Comparison of ENCODE assay signal across 13 cellular contexts in genomic region chr12:89135976-89136634, GRCh38.
DNase-seq lines count a peak whose midpoint lies in the region; ATAC-seq, FAIRE-seq and TF ChIP-seq lines count a peak whose summit lies in the region.
"Had no signal": no experiment of that assay in that cellular context is flagged by ENCODE, and none has a peak within 500 bp of the region (broad histone marks: within the 10 kb centered on the region; RNA-seq: fewer than 3 reads in every experiment).

No MANE protein-coding gene starts in this region.

- intact Hi-C loops in natural killer cell (cut with micrococcal nuclease): no loop called here
- intact Hi-C loops in psoas muscle (cut with DNase I): no loop called here

- no peak for FAIRE-seq in bronchial epithelial cell (lab: Jason Lieb, UNC)

- H3K4me3 ChIP-seq in bronchial epithelial cell (ENCODE audit: low read depth, low read length): no peak overlapping the region
- H3K4me3 ChIP-seq in psoas muscle: no peak overlapping the region

- peaks cover 14 to 30% of the 10 kb centered on the region in 2 donors for H3K4me1 Mint-ChIP-seq in natural killer cell treated with Interleukin-12 subunit alpha and Interleukin-12 subunit beta and Interleukin-15 and Interleukin-18, amount 100 ng/mL, for 72 hours (ENCODE audit: low read depth in 2 of 2)
- no peaks in the 10 kb centered on the region for H3K4me1 Mint-ChIP-seq in natural killer cell

- H3K36me3 ChIP-seq in bronchial epithelial cell (ENCODE audit: control insufficient read depth, insufficient read depth, low read length): no peaks in the 10 kb centered on the region
- H3K36me3 ChIP-seq in psoas muscle (ENCODE audit: insufficient read depth in 1 of 2, low read depth in 1 of 2): no peaks in the 10 kb centered on the region

- H3K9me3 Mint-ChIP-seq in natural killer cell treated with Interleukin-12 subunit alpha and Interleukin-12 subunit beta and Interleukin-15 and Interleukin-18, amount 100 ng/mL, for 72 hours: peaks cover 3% of the 10 kb centered on the region
- H3K9me3 Mint-ChIP-seq in natural killer cell: no peaks in the 10 kb centered on the region

- no peaks in the 10 kb centered on the region for H3K36me3 Mint-ChIP-seq in natural killer cell treated with Interleukin-12 subunit alpha and Interleukin-12 subunit beta and Interleukin-15 and Interleukin-18, amount 100 ng/mL, for 72 hours
- no peaks in the 10 kb centered on the region for H3K36me3 Mint-ChIP-seq in natural killer cell
- H3K36me3 Mint-ChIP-seq: CD14-positive monocyte had no signal

- peaks cover 9% of the 10 kb centered on the region for H3K4me1 ChIP-seq in psoas muscle

- DNase-seq in natural killer cell treated with Interleukin-12 subunit alpha and Interleukin-12 subunit beta and Interleukin-15 and Interleukin-18, amount 100 ng/mL, for 72 hours (ENCODE audit: low spot score): no peak
- no peak for DNase-seq in natural killer cell
- DNase-seq in NOMO-1 (lab: John Stamatoyannopoulos, UW; ENCODE audit: unreplicated experiment in 2 of 2): peak; percentile 59 to 73
- DNase-seq in bronchial epithelial cell (ENCODE audit: low read depth): peak; percentile 92
- peak; percentile 64 for DNase-seq in stromal cell of bone marrow (ENCODE audit: low read depth)
- no peak for DNase-seq in DMS79 (lab: John Stamatoyannopoulos, UW)
- DNase-seq in NCI-H2107 treated with DMSO at 0.1 percent for 48 hours (lab: John Stamatoyannopoulos, UW; ENCODE audit: unreplicated experiment): no peak
- no peak for DNase-seq in psoas muscle
- DNase-seq: activated CD4-positive, alpha-beta T cell treated with anti-CD3 and anti-CD28 coated beads, Interleukin-2, amount 50 U/mL, for 48 hours; central memory CD4-positive, alpha-beta T cell; NCI-H1417 treated with DMSO at 0.1 percent for 48 hours had no signal

- ATAC-seq in natural killer cell treated with Interleukin-12 subunit alpha and Interleukin-12 subunit beta and Interleukin-15 and Interleukin-18, amount 100 ng/mL, for 72 hours: peak; percentile 65 to 67
- ATAC-seq in natural killer cell (no peak), psoas muscle (no peak)
- ATAC-seq: Panc1 had no signal

- H3K27me3 ChIP-seq in bronchial epithelial cell (ENCODE audit: control insufficient read depth, insufficient read depth, low read length) (no peaks in the 10 kb centered on the region), psoas muscle (ENCODE audit: insufficient read depth in 3 of 3, low read length in 2 of 3) (no peaks in the 10 kb centered on the region)

- no peaks in the 10 kb centered on the region for H3K9me3 ChIP-seq in psoas muscle

- peaks cover 2 to 6% of the 10 kb centered on the region in 2 donors for H3K27me3 Mint-ChIP-seq in natural killer cell treated with Interleukin-12 subunit alpha and Interleukin-12 subunit beta and Interleukin-15 and Interleukin-18, amount 100 ng/mL, for 72 hours
- H3K27me3 Mint-ChIP-seq in natural killer cell (ENCODE audit: low read depth in 2 of 2): no peaks in the 10 kb centered on the region

- H3K4me3 Mint-ChIP-seq in natural killer cell treated with Interleukin-12 subunit alpha and Interleukin-12 subunit beta and Interleukin-15 and Interleukin-18, amount 100 ng/mL, for 72 hours: peak overlapping the region; percentile 41
- no peak overlapping the region for H3K4me3 Mint-ChIP-seq in natural killer cell
- H3K4me3 Mint-ChIP-seq: CD14-positive monocyte had no signal

- no peak overlapping the region for H3K27ac ChIP-seq in psoas muscle

- peak overlapping the region in 1 of 2 donors; percentile 41 for H3K27ac Mint-ChIP-seq in natural killer cell treated with Interleukin-12 subunit alpha and Interleukin-12 subunit beta and Interleukin-15 and Interleukin-18, amount 100 ng/mL, for 72 hours
- H3K27ac Mint-ChIP-seq in natural killer cell: no peak overlapping the region

- TF ChIP-seq CTCF in natural killer cell (IDR thresholded peaks at IDR 0.05) (no peak), bronchial epithelial cell (IDR thresholded peaks at IDR 0.05; ENCODE audit: insufficient read depth, low read length, severe bottlenecking) (no peak), psoas muscle (IDR thresholded peaks at IDR 0.05) (no peak)

Comparison
In these comparisons a context has a peak if more than half of its experiments do, and no peak if none do; other contexts are left out.
1. ATAC-seq: peak in natural killer cell treated with Interleukin-12 subunit alpha and Interleukin-12 subunit beta and Interleukin-15 and Interleukin-18, amount 100 ng/mL, for 72 hours (2 of 2); none in natural killer cell (0 of 3) and psoas muscle (0 of 4).
2. DNase-seq: peak in NOMO-1 (2 of 2), bronchial epithelial cell (single experiment) and stromal cell of bone marrow (single experiment); none in natural killer cell treated with Interleukin-12 subunit alpha and Interleukin-12 subunit beta and Interleukin-15 and Interleukin-18, amount 100 ng/mL, for 72 hours (single experiment), natural killer cell (single experiment), DMS79 (single experiment), NCI-H2107 treated with DMSO at 0.1 percent for 48 hours (single experiment) and psoas muscle (0 of 2).